ENCODE assay signal across 1 cellular context in the genomic region with DNA sequence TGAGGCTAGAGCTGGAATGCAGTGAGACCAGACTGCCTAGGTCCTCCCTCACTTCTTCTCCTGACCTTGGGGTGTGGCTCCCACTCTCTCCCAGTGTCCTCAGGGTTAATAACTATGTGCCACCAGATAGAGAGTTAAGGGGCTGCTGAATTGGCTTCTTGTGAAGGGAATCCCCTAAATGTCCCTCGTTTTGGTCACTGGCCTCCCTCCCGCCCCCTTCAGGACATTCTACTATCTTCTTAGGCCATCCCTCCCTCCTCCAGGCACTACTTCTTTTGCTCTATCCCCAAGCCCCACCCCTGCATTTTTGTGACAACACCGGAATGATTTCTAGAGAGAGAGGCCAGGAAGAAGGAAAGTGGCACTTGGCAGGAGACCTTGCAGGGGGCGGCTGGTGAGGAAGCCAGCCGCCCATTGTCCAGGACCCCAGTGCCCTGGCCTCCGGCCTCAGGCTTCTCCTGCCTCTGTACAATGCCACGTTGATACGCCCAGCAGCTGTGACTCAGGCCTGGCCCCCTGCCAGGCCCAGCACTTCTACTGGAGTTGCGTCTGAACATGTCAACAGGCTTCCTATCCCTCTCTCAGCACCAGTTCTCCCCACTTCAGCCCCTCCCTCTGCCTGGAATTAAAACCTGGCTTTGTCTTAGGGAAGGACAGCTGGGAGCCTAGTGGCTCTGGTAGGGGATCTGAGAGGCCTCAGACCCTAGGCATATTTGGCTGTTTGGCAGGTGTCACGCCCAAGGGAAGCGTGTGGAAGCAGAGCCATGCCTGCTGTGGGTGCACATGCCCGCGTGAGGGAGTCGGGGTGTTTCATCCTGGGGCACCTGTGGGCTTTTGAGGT.
TF ChIP-seq lines count a peak whose summit lies in the region.

No MANE protein-coding gene starts in this region.

TF ChIP-seq in HEK293, 187 proteins besides CTCF, POLR2A, EP300 and RAD21 (continued from another document and continues in another):
- TF ChIP-seq, protein P1, sequence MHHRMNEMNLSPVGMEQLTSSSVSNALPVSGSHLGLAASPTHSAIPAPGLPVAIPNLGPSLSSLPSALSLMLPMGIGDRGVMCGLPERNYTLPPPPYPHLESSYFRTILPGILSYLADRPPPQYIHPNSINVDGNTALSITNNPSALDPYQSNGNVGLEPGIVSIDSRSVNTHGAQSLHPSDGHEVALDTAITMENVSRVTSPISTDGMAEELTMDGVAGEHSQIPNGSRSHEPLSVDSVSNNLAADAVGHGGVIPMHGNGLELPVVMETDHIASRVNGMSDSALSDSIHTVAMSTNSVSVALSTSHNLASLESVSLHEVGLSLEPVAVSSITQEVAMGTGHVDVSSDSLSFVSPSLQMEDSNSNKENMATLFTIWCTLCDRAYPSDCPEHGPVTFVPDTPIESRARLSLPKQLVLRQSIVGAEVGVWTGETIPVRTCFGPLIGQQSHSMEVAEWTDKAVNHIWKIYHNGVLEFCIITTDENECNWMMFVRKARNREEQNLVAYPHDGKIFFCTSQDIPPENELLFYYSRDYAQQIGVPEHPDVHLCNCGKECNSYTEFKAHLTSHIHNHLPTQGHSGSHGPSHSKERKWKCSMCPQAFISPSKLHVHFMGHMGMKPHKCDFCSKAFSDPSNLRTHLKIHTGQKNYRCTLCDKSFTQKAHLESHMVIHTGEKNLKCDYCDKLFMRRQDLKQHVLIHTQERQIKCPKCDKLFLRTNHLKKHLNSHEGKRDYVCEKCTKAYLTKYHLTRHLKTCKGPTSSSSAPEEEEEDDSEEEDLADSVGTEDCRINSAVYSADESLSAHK (tag by site-specific recombination; IDR thresholded peaks at IDR 0.05): no peak
- TF ChIP-seq ZNF404 (tag by site-specific recombination; IDR thresholded peaks at IDR 0.05): no peak
- no peak for TF ChIP-seq ZNF302 (tag by site-specific recombination; IDR thresholded peaks at IDR 0.05; ENCODE audit: low read depth)
- TF ChIP-seq, protein P2, sequence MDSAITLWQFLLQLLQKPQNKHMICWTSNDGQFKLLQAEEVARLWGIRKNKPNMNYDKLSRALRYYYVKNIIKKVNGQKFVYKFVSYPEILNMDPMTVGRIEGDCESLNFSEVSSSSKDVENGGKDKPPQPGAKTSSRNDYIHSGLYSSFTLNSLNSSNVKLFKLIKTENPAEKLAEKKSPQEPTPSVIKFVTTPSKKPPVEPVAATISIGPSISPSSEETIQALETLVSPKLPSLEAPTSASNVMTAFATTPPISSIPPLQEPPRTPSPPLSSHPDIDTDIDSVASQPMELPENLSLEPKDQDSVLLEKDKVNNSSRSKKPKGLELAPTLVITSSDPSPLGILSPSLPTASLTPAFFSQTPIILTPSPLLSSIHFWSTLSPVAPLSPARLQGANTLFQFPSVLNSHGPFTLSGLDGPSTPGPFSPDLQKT (IDR thresholded peaks at IDR 0.05; ENCODE audit: borderline replicate concordance, low read depth, low read length): no peak
- no peak for TF ChIP-seq ZNF473 (tag by site-specific recombination; IDR thresholded peaks at IDR 0.05)
- no peak for TF ChIP-seq ZNF544 (tag by site-specific recombination; IDR thresholded peaks at IDR 0.05)
- TF ChIP-seq ZNF23 (tag by site-specific recombination; IDR thresholded peaks at IDR 0.05; ENCODE audit: borderline replicate concordance): no peak
- peak; percentile 67; the same call in 1 of the 2 replicates for TF ChIP-seq ZBTB8A (tag by site-specific recombination; IDR thresholded peaks at IDR 0.05)
- TF ChIP-seq EGR2 (tag by site-specific recombination; IDR thresholded peaks at IDR 0.05; ENCODE audit: low read depth): peak; percentile 49
- TF ChIP-seq ZNF423 (tag by site-specific recombination; IDR thresholded peaks at IDR 0.05): no peak
- TF ChIP-seq ZNF747 (tag by site-specific recombination; IDR thresholded peaks at IDR 0.05): no peak
- TF ChIP-seq GFI1B (tag by site-specific recombination; IDR thresholded peaks at IDR 0.05): no peak
- TF ChIP-seq ZNF777 (tag by site-specific recombination; IDR thresholded peaks at IDR 0.05; ENCODE audit: borderline replicate concordance): no peak
- no peak for TF ChIP-seq ZNF274 (IDR thresholded peaks at IDR 0.05; ENCODE audit: low read length)
- no peak for TF ChIP-seq ZNF274 (tag by site-specific recombination; IDR thresholded peaks at IDR 0.05; ENCODE audit: borderline replicate concordance)
- TF ChIP-seq MYNN (tag by site-specific recombination; IDR thresholded peaks at IDR 0.05; ENCODE audit: borderline replicate concordance): no peak
- peak; percentile 72; the same call in 1 of the 2 replicates for TF ChIP-seq BCL11A (tag by site-specific recombination; IDR thresholded peaks at IDR 0.05; ENCODE audit: low read depth)
- peak; percentile 40 for TF ChIP-seq SP2 (tag by site-specific recombination; IDR thresholded peaks at IDR 0.05)
- TF ChIP-seq, protein P3, sequence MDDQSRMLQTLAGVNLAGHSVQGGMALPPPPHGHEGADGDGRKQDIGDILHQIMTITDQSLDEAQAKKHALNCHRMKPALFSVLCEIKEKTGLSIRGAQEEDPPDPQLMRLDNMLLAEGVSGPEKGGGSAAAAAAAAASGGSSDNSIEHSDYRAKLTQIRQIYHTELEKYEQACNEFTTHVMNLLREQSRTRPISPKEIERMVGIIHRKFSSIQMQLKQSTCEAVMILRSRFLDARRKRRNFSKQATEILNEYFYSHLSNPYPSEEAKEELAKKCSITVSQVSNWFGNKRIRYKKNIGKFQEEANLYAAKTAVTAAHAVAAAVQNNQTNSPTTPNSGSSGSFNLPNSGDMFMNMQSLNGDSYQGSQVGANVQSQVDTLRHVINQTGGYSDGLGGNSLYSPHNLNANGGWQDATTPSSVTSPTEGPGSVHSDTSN (CRISPR knock-in tag; IDR thresholded peaks at IDR 0.05): no peak
- TF ChIP-seq ZNF560 (tag by site-specific recombination; IDR thresholded peaks at IDR 0.05; ENCODE audit: borderline replicate concordance): no peak
- TF ChIP-seq, protein P4, sequence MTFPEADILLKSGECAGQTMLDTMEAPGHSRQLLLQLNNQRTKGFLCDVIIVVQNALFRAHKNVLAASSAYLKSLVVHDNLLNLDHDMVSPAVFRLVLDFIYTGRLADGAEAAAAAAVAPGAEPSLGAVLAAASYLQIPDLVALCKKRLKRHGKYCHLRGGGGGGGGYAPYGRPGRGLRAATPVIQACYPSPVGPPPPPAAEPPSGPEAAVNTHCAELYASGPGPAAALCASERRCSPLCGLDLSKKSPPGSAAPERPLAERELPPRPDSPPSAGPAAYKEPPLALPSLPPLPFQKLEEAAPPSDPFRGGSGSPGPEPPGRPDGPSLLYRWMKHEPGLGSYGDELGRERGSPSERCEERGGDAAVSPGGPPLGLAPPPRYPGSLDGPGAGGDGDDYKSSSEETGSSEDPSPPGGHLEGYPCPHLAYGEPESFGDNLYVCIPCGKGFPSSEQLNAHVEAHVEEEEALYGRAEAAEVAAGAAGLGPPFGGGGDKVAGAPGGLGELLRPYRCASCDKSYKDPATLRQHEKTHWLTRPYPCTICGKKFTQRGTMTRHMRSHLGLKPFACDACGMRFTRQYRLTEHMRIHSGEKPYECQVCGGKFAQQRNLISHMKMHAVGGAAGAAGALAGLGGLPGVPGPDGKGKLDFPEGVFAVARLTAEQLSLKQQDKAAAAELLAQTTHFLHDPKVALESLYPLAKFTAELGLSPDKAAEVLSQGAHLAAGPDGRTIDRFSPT (tag by site-specific recombination; IDR thresholded peaks at IDR 0.05): peak; percentile 97
- no peak for TF ChIP-seq ZNF596 (tag by site-specific recombination; IDR thresholded peaks at IDR 0.05)
- TF ChIP-seq, protein P5, sequence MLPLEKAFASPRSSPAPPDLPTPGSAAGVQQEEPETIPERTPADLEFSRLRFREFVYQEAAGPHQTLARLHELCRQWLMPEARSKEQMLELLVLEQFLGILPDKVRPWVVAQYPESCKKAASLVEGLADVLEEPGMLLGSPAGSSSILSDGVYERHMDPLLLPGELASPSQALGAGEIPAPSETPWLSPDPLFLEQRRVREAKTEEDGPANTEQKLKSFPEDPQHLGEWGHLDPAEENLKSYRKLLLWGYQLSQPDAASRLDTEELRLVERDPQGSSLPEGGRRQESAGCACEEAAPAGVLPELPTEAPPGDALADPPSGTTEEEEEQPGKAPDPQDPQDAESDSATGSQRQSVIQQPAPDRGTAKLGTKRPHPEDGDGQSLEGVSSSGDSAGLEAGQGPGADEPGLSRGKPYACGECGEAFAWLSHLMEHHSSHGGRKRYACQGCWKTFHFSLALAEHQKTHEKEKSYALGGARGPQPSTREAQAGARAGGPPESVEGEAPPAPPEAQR (tag by site-specific recombination; IDR thresholded peaks at IDR 0.05): no peak
- no peak for TF ChIP-seq ZBTB20 (tag by site-specific recombination; IDR thresholded peaks at IDR 0.05)
- TF ChIP-seq, protein P6, sequence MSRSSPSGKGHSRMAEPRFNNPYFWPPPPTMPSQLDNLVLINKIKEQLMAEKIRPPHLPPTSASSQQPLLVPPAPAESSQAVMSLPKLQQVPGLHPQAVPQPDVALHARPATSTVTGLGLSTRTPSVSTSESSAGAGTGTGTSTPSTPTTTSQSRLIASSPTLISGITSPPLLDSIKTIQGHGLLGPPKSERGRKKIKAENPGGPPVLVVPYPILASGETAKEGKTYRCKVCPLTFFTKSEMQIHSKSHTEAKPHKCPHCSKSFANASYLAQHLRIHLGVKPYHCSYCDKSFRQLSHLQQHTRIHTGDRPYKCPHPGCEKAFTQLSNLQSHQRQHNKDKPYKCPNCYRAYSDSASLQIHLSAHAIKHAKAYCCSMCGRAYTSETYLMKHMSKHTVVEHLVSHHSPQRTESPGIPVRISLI (tag by site-specific recombination; IDR thresholded peaks at IDR 0.05): no peak
- TF ChIP-seq OVOL3 (tag by site-specific recombination; IDR thresholded peaks at IDR 0.05): no peak
- no peak for TF ChIP-seq MEIS1 (CRISPR knock-in tag; IDR thresholded peaks at IDR 0.05; ENCODE audit: borderline replicate concordance)
- no peak for TF ChIP-seq HOXA7 (CRISPR knock-in tag; IDR thresholded peaks at IDR 0.05; ENCODE audit: borderline replicate concordance)
- no peak for TF ChIP-seq ZNF768 (tag by site-specific recombination; IDR thresholded peaks at IDR 0.05)
- TF ChIP-seq ZNF16 (tag by site-specific recombination; IDR thresholded peaks at IDR 0.05; ENCODE audit: low read depth): no peak
- peak; percentile 79 for TF ChIP-seq ZNF561 (tag by site-specific recombination; IDR thresholded peaks at IDR 0.05; ENCODE audit: borderline replicate concordance)
- no peak for TF ChIP-seq ZNF792 (tag by site-specific recombination; IDR thresholded peaks at IDR 0.05)
- peak; percentile 55 for TF ChIP-seq KLF9 (tag by site-specific recombination; IDR thresholded peaks at IDR 0.05; ENCODE audit: low read depth)
- TF ChIP-seq ZNF239 (tag by site-specific recombination; IDR thresholded peaks at IDR 0.05): no peak
- no peak for TF ChIP-seq ZNF585B (tag by site-specific recombination; IDR thresholded peaks at IDR 0.05)
- no peak for TF ChIP-seq YY1 (tag by site-specific recombination; IDR thresholded peaks at IDR 0.05)
- no peak for TF ChIP-seq ZNF521 (tag by site-specific recombination; IDR thresholded peaks at IDR 0.05)
- 0 out of 2 replicates have a peak, but pooled peaks have one; percentile 45 for TF ChIP-seq WT1 (tag by site-specific recombination; IDR thresholded peaks at IDR 0.05)
- TF ChIP-seq, protein P7, sequence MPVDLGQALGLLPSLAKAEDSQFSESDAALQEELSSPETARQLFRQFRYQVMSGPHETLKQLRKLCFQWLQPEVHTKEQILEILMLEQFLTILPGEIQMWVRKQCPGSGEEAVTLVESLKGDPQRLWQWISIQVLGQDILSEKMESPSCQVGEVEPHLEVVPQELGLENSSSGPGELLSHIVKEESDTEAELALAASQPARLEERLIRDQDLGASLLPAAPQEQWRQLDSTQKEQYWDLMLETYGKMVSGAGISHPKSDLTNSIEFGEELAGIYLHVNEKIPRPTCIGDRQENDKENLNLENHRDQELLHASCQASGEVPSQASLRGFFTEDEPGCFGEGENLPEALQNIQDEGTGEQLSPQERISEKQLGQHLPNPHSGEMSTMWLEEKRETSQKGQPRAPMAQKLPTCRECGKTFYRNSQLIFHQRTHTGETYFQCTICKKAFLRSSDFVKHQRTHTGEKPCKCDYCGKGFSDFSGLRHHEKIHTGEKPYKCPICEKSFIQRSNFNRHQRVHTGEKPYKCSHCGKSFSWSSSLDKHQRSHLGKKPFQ (tag by site-specific recombination; IDR thresholded peaks at IDR 0.05): no peak
- TF ChIP-seq, protein P8, sequence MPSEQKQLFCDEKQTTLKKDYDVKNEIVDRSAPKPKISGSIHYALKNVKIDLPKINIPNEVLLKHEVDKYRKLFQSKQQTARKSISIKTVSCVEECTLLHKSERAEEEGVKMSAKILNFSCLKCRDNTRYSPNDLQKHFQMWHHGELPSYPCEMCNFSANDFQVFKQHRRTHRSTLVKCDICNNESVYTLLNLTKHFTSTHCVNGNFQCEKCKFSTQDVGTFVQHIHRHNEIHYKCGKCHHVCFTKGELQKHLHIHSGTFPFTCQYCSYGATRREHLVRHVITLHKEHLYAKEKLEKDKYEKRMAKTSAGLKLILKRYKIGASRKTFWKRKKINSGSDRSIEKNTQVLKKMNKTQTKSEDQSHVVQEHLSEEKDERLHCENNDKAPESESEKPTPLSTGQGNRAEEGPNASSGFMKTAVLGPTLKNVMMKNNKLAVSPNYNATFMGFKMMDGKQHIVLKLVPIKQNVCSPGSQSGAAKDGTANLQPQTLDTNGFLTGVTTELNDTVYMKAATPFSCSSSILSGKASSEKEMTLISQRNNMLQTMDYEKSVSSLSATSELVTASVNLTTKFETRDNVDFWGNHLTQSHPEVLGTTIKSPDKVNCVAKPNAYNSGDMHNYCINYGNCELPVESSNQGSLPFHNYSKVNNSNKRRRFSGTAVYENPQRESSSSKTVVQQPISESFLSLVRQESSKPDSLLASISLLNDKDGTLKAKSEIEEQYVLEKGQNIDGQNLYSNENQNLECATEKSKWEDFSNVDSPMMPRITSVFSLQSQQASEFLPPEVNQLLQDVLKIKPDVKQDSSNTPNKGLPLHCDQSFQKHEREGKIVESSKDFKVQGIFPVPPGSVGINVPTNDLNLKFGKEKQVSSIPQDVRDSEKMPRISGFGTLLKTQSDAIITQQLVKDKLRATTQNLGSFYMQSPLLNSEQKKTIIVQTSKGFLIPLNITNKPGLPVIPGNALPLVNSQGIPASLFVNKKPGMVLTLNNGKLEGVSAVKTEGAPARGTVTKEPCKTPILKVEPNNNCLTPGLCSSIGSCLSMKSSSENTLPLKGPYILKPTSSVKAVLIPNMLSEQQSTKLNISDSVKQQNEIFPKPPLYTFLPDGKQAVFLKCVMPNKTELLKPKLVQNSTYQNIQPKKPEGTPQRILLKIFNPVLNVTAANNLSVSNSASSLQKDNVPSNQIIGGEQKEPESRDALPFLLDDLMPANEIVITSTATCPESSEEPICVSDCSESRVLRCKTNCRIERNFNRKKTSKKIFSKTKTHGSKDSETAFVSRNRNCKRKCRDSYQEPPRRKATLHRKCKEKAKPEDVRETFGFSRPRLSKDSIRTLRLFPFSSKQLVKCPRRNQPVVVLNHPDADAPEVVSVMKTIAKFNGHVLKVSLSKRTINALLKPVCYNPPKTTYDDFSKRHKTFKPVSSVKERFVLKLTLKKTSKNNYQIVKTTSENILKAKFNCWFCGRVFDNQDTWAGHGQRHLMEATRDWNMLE (tag by site-specific recombination; conservative IDR thresholded peaks at IDR 0.05; ENCODE audit: low read depth): no peak
- no peak for TF ChIP-seq ZSCAN16 (tag by site-specific recombination; IDR thresholded peaks at IDR 0.05)
- TF ChIP-seq SP3 (tag by site-specific recombination; IDR thresholded peaks at IDR 0.05): peak; percentile 38
- TF ChIP-seq ZNF211 (tag by site-specific recombination; IDR thresholded peaks at IDR 0.05; ENCODE audit: low read depth): no peak
- peak; percentile 65; the same call in 1 of the 2 replicates for TF ChIP-seq KLF7 (tag by site-specific recombination; IDR thresholded peaks at IDR 0.05; ENCODE audit: borderline replicate concordance)
- TF ChIP-seq ZNF837 (tag by site-specific recombination; IDR thresholded peaks at IDR 0.05): no peak
